Comparison of ENCODE assay signal across 8 cellular contexts in genomic region chrX:72180539-72180938, GRCh38. TPM values are rescaled to one million over a fixed set of nuclear protein-coding genes. Genes with fewer than 3 reads are reported as not detected.
A peak's percentile ranks its signal among the peaks of the same experiment; 100 is the strongest.
DNase-seq lines count a peak whose midpoint lies in the region; ATAC-seq and TF ChIP-seq lines count a peak whose summit lies in the region.

No MANE protein-coding gene starts in this region.

- CTCF ChIA-PET in naive thymus-derived CD4-positive, alpha-beta T cell (lab: Charles Lee), result interaction anchor here (1.6 kb wide), 1 partner anchor 96 kb away, joined by 4 read pairs; the partner anchor contains the start of gene RPS4X

- no peak for TF ChIP-seq CTCF in C4-2B (conservative IDR thresholded peaks at IDR 0.05)

- peaks cover 30% of the 10 kb centered on the region for H3K9me3 ChIP-seq in HUES48 (ENCODE audit: control insufficient read depth, insufficient read depth, low read length)
- no peaks in the 10 kb centered on the region for H3K9me3 ChIP-seq in naive thymus-derived CD4-positive, alpha-beta T cell (ENCODE audit: control insufficient read depth in 2 of 3, low read length in 3 of 3)

- no peaks in the 10 kb centered on the region for H3K9me3 Mint-ChIP-seq in naive thymus-derived CD4-positive, alpha-beta T cell

- peaks cover 0 to 5% (median 3%) of the 10 kb centered on the region in 5 donors for H3K36me3 Mint-ChIP-seq in naive thymus-derived CD4-positive, alpha-beta T cell

- intact Hi-C loops in naive thymus-derived CD4-positive, alpha-beta T cell (cut with micrococcal nuclease), result loop anchor here (2.0 to 10.0 kb wide), 7 partner anchors 40 to 162 kb away; partner anchors contain the start of genes ERCC6L (in 2 of the 2), RPS4X (in 1 of the 2) and RTL5 (in 1 of the 2)

- H3K36me3 ChIP-seq in HUES48 (ENCODE audit: control insufficient read depth, insufficient read depth, low read length), result no peaks in the 10 kb centered on the region
- H3K36me3 ChIP-seq in naive thymus-derived CD4-positive, alpha-beta T cell (ENCODE audit: control insufficient read depth in 2 of 3, insufficient read depth in 3 of 3, low read length in 3 of 3), result no peaks in the 10 kb centered on the region

- H3K27ac ChIP-seq in C4-2B (peak overlapping the region; percentile 75; the same call in 1 of the 2 replicates), HUES48 (ENCODE audit: low read depth, low read length) (peak overlapping the region; percentile 96), angular gyrus (ENCODE audit: low read depth, low read length) (peak overlapping the region; percentile 81)
- H3K27ac ChIP-seq in naive thymus-derived CD4-positive, alpha-beta T cell (ENCODE audit: low read depth, low read length), result peak overlapping the region; percentile 74

- peak overlapping the region; percentile 91 for H3K9ac ChIP-seq in HUES48 (ENCODE audit: low read depth, low read length)

- no peak for ATAC-seq in naive thymus-derived CD4-positive, alpha-beta T cell
- no peak for ATAC-seq in HG03108 (IDR thresholded peaks at IDR 0.05; ENCODE audit: unreplicated experiment)

- POLR2A ChIA-PET in naive thymus-derived CD4-positive, alpha-beta T cell (lab: Charles Lee), result interaction anchor here (1.2 to 2.4 kb wide), 4 partner anchors 8 to 97 kb away, joined by 3 to 12 read pairs (median 6); partner anchors contain the start of gene RPS4X

- no peaks in the 10 kb centered on the region for H3K27me3 ChIP-seq in HUES48 (ENCODE audit: control insufficient read depth, insufficient read depth, low read length)
- H3K27me3 ChIP-seq in naive thymus-derived CD4-positive, alpha-beta T cell (ENCODE audit: control insufficient read depth in 2 of 2, insufficient read depth in 2 of 2, low read length in 2 of 2), result no peaks in the 10 kb centered on the region

- no peaks in the 10 kb centered on the region for H3K4me1 ChIP-seq in HUES48 (ENCODE audit: control insufficient read depth, insufficient read depth, low read length)
- H3K4me1 ChIP-seq in naive thymus-derived CD4-positive, alpha-beta T cell (ENCODE audit: control insufficient read depth in 2 of 2, insufficient read depth in 2 of 2, low read length in 2 of 2), result peaks cover 8 to 19% of the 10 kb centered on the region in 2 donors

- peaks cover 0 to 4% (median 0%) of the 10 kb centered on the region in 5 donors for H3K27me3 Mint-ChIP-seq in naive thymus-derived CD4-positive, alpha-beta T cell

- H3K4me3 Mint-ChIP-seq in naive thymus-derived CD4-positive, alpha-beta T cell, result peak overlapping the region in 2 of 10 donors; percentile 26 to 52

- peaks cover 4 to 18% (median 16%) of the 10 kb centered on the region in 7 donors for H3K4me1 Mint-ChIP-seq in naive thymus-derived CD4-positive, alpha-beta T cell

- H3K27ac Mint-ChIP-seq in naive thymus-derived CD4-positive, alpha-beta T cell, result peak overlapping the region in 7 of 9 donors; percentile 2 to 77 (median 21)

- DNase-seq in naive thymus-derived CD4-positive, alpha-beta T cell, result no peak
- DNase-seq in NOMO-1 treated with DMSO at 0.1 percent for 48 hours (lab: John Stamatoyannopoulos, UW; ENCODE audit: unreplicated experiment) (no peak), NAMALWA (ENCODE audit: low spot score) (no peak)
- DNase-seq in stimulated activated CD4-positive, alpha-beta T cell treated with anti-CD3 and anti-CD28 coated beads, Interleukin-4, amount 100 ng/mL, for 24 hours, result no peak

- peak overlapping the region; percentile 98 for H3K4me3 ChIP-seq in HUES48 (ENCODE audit: low read depth, low read length)
- H3K4me3 ChIP-seq in naive thymus-derived CD4-positive, alpha-beta T cell (ENCODE audit: low read length), result peak overlapping the region; percentile 65

RNA-seq across cellular contexts. Expression of gene PIN4, which starts 1.0 kb away (rescaled TPM):
- 10 to 100 TPM in 2 of 5 experiments, 1 to 10 TPM in 3; 2.0 to 13.6 (median 9.5) TPM for total RNA-seq in naive thymus-derived CD4-positive, alpha-beta T cell
- polyA plus RNA-seq in naive thymus-derived CD4-positive, alpha-beta T cell, result 10 to 100 TPM; 16.6 to 30.9 TPM

RNA-seq across cellular contexts. Expression of gene RTL5, which starts 48.8 kb away (rescaled TPM):
- 1 to 10 TPM in 1 of 5 experiments, under 1 TPM in 4; 0.08 to 2.1 (median 0.19) TPM for total RNA-seq in naive thymus-derived CD4-positive, alpha-beta T cell
- polyA plus RNA-seq in naive thymus-derived CD4-positive, alpha-beta T cell, result not detected

RNA-seq across cellular contexts. Expression of gene ERCC6L, which starts 58.3 kb away (rescaled TPM):
- 1 to 10 TPM in 1 of 5 experiments, under 1 TPM in 4; 0.11 to 6.6 (median 0.16) TPM for total RNA-seq in naive thymus-derived CD4-positive, alpha-beta T cell
- polyA plus RNA-seq in naive thymus-derived CD4-positive, alpha-beta T cell, result under 1 TPM; 0.49 to 0.58 TPM
